Comparison of ENCODE assay signal across 13 cellular contexts in the genomic region with DNA sequence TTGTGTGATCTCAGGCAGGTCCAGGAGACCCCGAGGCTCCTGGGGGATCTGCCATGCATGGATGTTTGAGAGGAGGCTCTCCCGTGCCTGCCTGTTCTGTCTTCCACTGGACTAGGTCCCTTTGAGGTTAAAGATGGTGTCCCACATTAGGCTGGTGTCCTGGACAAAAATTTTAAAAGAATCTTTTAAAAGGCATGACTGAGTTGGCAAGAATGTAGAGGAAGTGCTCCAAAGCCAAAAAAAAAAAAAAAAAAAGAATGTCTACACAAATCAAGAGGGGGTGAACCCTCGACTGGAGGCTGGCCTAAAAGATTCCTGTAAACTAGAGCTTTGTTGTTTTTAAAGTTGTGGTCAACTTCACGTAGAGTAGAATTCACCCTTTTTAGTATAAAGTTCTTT. TPM values are rescaled to one million over a fixed set of nuclear protein-coding genes. Genes with fewer than 3 reads are reported as not detected.
A peak's percentile ranks its signal among the peaks of the same experiment; 100 is the strongest.
DNase-seq lines count a peak whose midpoint lies in the region; ATAC-seq, FAIRE-seq and TF ChIP-seq lines count a peak whose summit lies in the region.
"Had no signal": no experiment of that assay in that cellular context is flagged by ENCODE, and none has a peak within 500 bp of the region (broad histone marks: within the 10 kb centered on the region; RNA-seq: fewer than 3 reads in every experiment).

No MANE protein-coding gene starts in this region.

- no peaks in the 10 kb centered on the region for H3K36me3 Mint-ChIP-seq in astrocyte (ENCODE audit: low read depth, unreplicated experiment)
- H3K36me3 Mint-ChIP-seq: type B pancreatic cell had no signal

- H3K27ac Mint-ChIP-seq in astrocyte (ENCODE audit: unreplicated experiment) = peak overlapping the region; percentile 48
- H3K27ac Mint-ChIP-seq: T-cell, type B pancreatic cell had no signal

- H3K4me3 ChIP-seq in A549 (no peak overlapping the region), astrocyte (ENCODE audit: insufficient read depth, low read depth, low read length) (peak overlapping the region; percentile 30)

- peak overlapping the region; percentile 48 for H2AFZ ChIP-seq in astrocyte (ENCODE audit: low read depth, low read length)

- peak overlapping the region; percentile 68 for H3K9ac ChIP-seq in astrocyte (ENCODE audit: low read length)

- DNase-seq in A549 (ENCODE audit: low read depth in 1 of 2, low spot score in 1 of 2) (no peak), HS-5 (ENCODE audit: low read depth) (peak; percentile 68), astrocyte (ENCODE audit: low read depth) (peak; percentile 92), foreskin melanocyte (peak; percentile 7), NCI-H446 (lab: John Stamatoyannopoulos, UW) (no peak)
- DNase-seq in activated CD4-positive, alpha-beta T cell treated with anti-CD3 and anti-CD28 coated beads, Interleukin-2, amount 50 U/mL, for 48 hours = no peak
- DNase-seq in NK-92 treated with Interleukin-12 subunit alpha and Interleukin-12 subunit beta, amount 100 ng/mL, for 24 hours (lab: John Stamatoyannopoulos, UW) = no peak
- no peak for DNase-seq in activated naive CD4-positive, alpha-beta T cell treated with anti-CD3 and anti-CD28 coated beads, Interleukin-2, amount 50 U/mL, for 16 hours
- DNase-seq: left colon, T-cell had no signal

- H3K27ac ChIP-seq in A549 (peak overlapping the region; percentile 78 to 88), astrocyte (ENCODE audit: low read depth, low read length) (peak overlapping the region; percentile 89)

- TF ChIP-seq RAD21 in A549 (conservative IDR thresholded peaks at IDR 0.05 in 1 of 2, IDR thresholded peaks at IDR 0.05 in 1 of 2) = no peak

- 3% methylated on average over 4 of the region's 4 CpGs for WGBS in A549 (ENCODE audit: missing lambda C conversion rate)

- FAIRE-seq in A549 (lab: Jason Lieb, UNC) = no peak
- FAIRE-seq in astrocyte (lab: Jason Lieb, UNC) = peak; percentile 58
- FAIRE-seq: A204.1, colon had no signal

- no peak for TF ChIP-seq POLR2A in A549 (IDR thresholded peaks at IDR 0.05; ENCODE audit: low read length)

- TF ChIP-seq CTCF in A549 (IDR thresholded peaks at IDR 0.05) (no peak), astrocyte (IDR thresholded peaks at IDR 0.05; ENCODE audit: insufficient read depth, low read depth, low read length) (no peak)

- 0 out of 5 replicates have a peak, but pooled peaks of 1 of the 2 experiments have one; percentile 11 for TF ChIP-seq EP300 in A549 (IDR thresholded peaks at IDR 0.05)

- peak overlapping the region; percentile 66 for H3K4me2 ChIP-seq in A549
- H3K4me2 ChIP-seq in astrocyte (ENCODE audit: low read length) = peak overlapping the region; percentile 77

- H3K27me3 ChIP-seq in astrocyte (ENCODE audit: insufficient read depth, low read length) = no peaks in the 10 kb centered on the region

- H3K4me3 Mint-ChIP-seq in astrocyte (ENCODE audit: unreplicated experiment) = no peak overlapping the region
- H3K4me3 Mint-ChIP-seq: T-cell, type B pancreatic cell had no signal

- peaks cover 25% of the 10 kb centered on the region for H3K27me3 Mint-ChIP-seq in astrocyte (ENCODE audit: low read depth, unreplicated experiment)

- H3K79me2 ChIP-seq in astrocyte (ENCODE audit: insufficient read depth, low read length) = no peaks in the 10 kb centered on the region

- no peaks in the 10 kb centered on the region for H3K36me3 ChIP-seq in astrocyte (ENCODE audit: insufficient read depth, low read length)

- H4K20me1 ChIP-seq in astrocyte (ENCODE audit: insufficient read depth, low read length) = no peaks in the 10 kb centered on the region

- CTCF ChIA-PET in A549 (lab: Yijun Ruan, JAX) = interaction anchor here (1.3 to 3.1 kb wide), 4 partner anchors 11 to 69 kb away, joined by 4 to 17 read pairs (median 6); no protein-coding TSS in a partner anchor

- peaks cover 14% of the 10 kb centered on the region for H3K4me1 Mint-ChIP-seq in astrocyte (ENCODE audit: low read depth, unreplicated experiment)
- H3K4me1 Mint-ChIP-seq: T-cell had no signal

- peak; percentile 21 to 58; a peak in 4 of 6 replicates for ATAC-seq in A549
- ATAC-seq: left colon, T-cell had no signal

- peaks cover 34% of the 10 kb centered on the region for H3K4me1 ChIP-seq in A549
- peaks cover 29% of the 10 kb centered on the region for H3K4me1 ChIP-seq in astrocyte (ENCODE audit: insufficient read depth, low read length)

- peaks cover 4% of the 10 kb centered on the region for H3K9me3 Mint-ChIP-seq in astrocyte (ENCODE audit: unreplicated experiment)
- H3K9me3 Mint-ChIP-seq: T-cell had no signal

- POLR2A ChIA-PET in A549 (lab: Yijun Ruan, JAX) = interaction anchor here (1.3 to 1.4 kb wide), 2 partner anchors 22 to 65 kb away, joined by 3 to 4 read pairs; no protein-coding TSS in a partner anchor

- H3K9me3 ChIP-seq in A549 (no peaks in the 10 kb centered on the region), astrocyte (ENCODE audit: insufficient read depth, low read depth, low read length) (no peaks in the 10 kb centered on the region)

TF ChIP-seq in A549, 52 proteins besides CTCF, POLR2A, EP300 and RAD21:
- no peak for TF ChIP-seq CBX8 (IDR thresholded peaks at IDR 0.05)
- TF ChIP-seq MYC (IDR thresholded peaks at IDR 0.05; ENCODE audit: borderline replicate concordance, low read length) = no peak
- no peak for TF ChIP-seq CEBPB (IDR thresholded peaks at IDR 0.05)
- no peak for TF ChIP-seq EHMT2 (IDR thresholded peaks at IDR 0.05; ENCODE audit: low read depth)
- TF ChIP-seq NR3C1 (IDR thresholded peaks at IDR 0.05) = no peak
- no peak for TF ChIP-seq CHD2 (IDR thresholded peaks at IDR 0.05; ENCODE audit: low read length, partially characterized antibody)
- TF ChIP-seq RCOR1 (IDR thresholded peaks at IDR 0.05; ENCODE audit: low read depth, low read length) = no peak
- no peak for TF ChIP-seq RNF2 (IDR thresholded peaks at IDR 0.05; ENCODE audit: borderline replicate concordance, low read depth)
- no peak for TF ChIP-seq ZSCAN20 (CRISPR knock-in tag; IDR thresholded peaks at IDR 0.05)
- TF ChIP-seq POLR2AphosphoS2 (conservative IDR thresholded peaks at IDR 0.05; ENCODE audit: low read length) = no peak
- TF ChIP-seq, protein P1, sequence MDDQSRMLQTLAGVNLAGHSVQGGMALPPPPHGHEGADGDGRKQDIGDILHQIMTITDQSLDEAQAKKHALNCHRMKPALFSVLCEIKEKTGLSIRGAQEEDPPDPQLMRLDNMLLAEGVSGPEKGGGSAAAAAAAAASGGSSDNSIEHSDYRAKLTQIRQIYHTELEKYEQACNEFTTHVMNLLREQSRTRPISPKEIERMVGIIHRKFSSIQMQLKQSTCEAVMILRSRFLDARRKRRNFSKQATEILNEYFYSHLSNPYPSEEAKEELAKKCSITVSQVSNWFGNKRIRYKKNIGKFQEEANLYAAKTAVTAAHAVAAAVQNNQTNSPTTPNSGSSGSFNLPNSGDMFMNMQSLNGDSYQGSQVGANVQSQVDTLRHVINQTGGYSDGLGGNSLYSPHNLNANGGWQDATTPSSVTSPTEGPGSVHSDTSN (IDR thresholded peaks at IDR 0.05) = no peak

RNA-seq across cellular contexts. Expression of a gene that starts 36.4 kb away (rescaled TPM):
- polyA plus RNA-seq in A549 (2011; rRNA removed) (1.1 and 1.4 TPM in 2 replicates), A549 (2017; fragmentation: RNase III; extraction: RNeasy Plus Mini Kit Qiagen cat#74134 plus additional on column Dnase treatment) (1.7 to 2.3 TPM (median 2.0 TPM) in 3 replicates)
- polyA plus RNA-seq in A549 (2012; cell fraction: cytosol; rRNA removed) = 1.4 and 1.6 TPM in 2 replicates
- 3.8 and 4.0 TPM in 2 replicates for polyA plus RNA-seq in A549 (2012; cell fraction: nucleus; rRNA removed)
- polyA minus RNA-seq in A549 (2011; rRNA and poly(A)+ RNA removed) = 0.92 and 1.5 TPM in 2 replicates
- total RNA-seq in astrocyte = not detected in 2 replicates
- total RNA-seq: T-cell had no signal

RNA-seq across cellular contexts. Expression of a gene that starts 49.2 kb away (rescaled TPM):
- polyA plus RNA-seq in A549 (2011; rRNA removed) = 1.3 and 1.6 TPM in 2 replicates
- 1.0 and 1.1 TPM in 2 replicates for polyA plus RNA-seq in A549 (2012; cell fraction: cytosol; rRNA removed)
- polyA plus RNA-seq in A549 (2012; cell fraction: nucleus; rRNA removed) = 1.5 TPM in 2 replicates
- 1.1 to 1.5 TPM (median 1.3 TPM) in 3 replicates for polyA plus RNA-seq in A549 (2017; fragmentation: RNase III; extraction: RNeasy Plus Mini Kit Qiagen cat#74134 plus additional on column Dnase treatment)
- 2.1 and 3.8 TPM in 2 replicates for polyA minus RNA-seq in A549 (2011; rRNA and poly(A)+ RNA removed)
- 0.43 and 0.48 TPM in 2 replicates for total RNA-seq in astrocyte

Comparison
In these comparisons a context has a peak if more than half of its experiments do, and no peak if none do; other contexts are left out.
1. DNase-seq: peak in HS-5 (single experiment), astrocyte (single experiment) and foreskin melanocyte (single experiment); none in A549 (0 of 2), activated CD4-positive, alpha-beta T cell treated with anti-CD3 and anti-CD28 coated beads, Interleukin-2, amount 50 U/mL, for 48 hours (0 of 2), NK-92 treated with Interleukin-12 subunit alpha and Interleukin-12 subunit beta, amount 100 ng/mL, for 24 hours (single experiment), NCI-H446 (0 of 2) and activated naive CD4-positive, alpha-beta T cell treated with anti-CD3 and anti-CD28 coated beads, Interleukin-2, amount 50 U/mL, for 16 hours (single experiment).